Comparison of ENCODE assay signal across 12 cellular contexts in genomic region chr7:150945853-150946825, GRCh38. TPM values are rescaled to one million over a fixed set of nuclear protein-coding genes. Genes with fewer than 3 reads are reported as not detected.
DNase-seq lines count a peak whose midpoint lies in the region; ATAC-seq, FAIRE-seq and TF ChIP-seq lines count a peak whose summit lies in the region.
"Had no signal": no experiment of that assay in that cellular context is flagged by ENCODE, and none has a peak within 500 bp of the region (broad histone marks: within the 10 kb centered on the region; RNA-seq: fewer than 3 reads in every experiment).

No MANE protein-coding gene starts in this region.

- H3K9me3 ChIP-seq in K562 (replicated peaks; ENCODE audit: control insufficient read depth, insufficient read depth, low read depth, low read length) (no peaks in the 10 kb centered on the region), small intestine (ENCODE audit: control insufficient read depth, low read depth) (no peaks in the 10 kb centered on the region)
- H3K9me3 ChIP-seq: mucosa of descending colon had no signal

- no peak for ATAC-seq in K562
- ATAC-seq in GM21526 (IDR thresholded peaks at IDR 0.05; ENCODE audit: low FRiP score, unreplicated experiment), result no peak
- ATAC-seq: mucosa of descending colon had no signal

- H3K9ac ChIP-seq in K562 (ENCODE audit: insufficient read depth in 1 of 2, low read depth in 2 of 2, low read length in 2 of 2), result peak overlapping the region in 1 of 2 experiments; percentile 82; a peak in 2 of 4 replicates

- POLR2A ChIA-PET in K562 (lab: Yijun Ruan, JAX), result interaction anchor here (0.6 to 1.9 kb wide), 8 partner anchors 9 to 242 kb away, joined by 3 to 9 read pairs (median 6); no protein-coding TSS in a partner anchor

- peaks cover 73% of the 10 kb centered on the region for H3K36me3 ChIP-seq in K562 (ENCODE audit: control insufficient read depth, insufficient read depth, low read length)
- H3K36me3 ChIP-seq in small intestine (ENCODE audit: control insufficient read depth in 2 of 2, insufficient read depth in 2 of 2, low read length in 2 of 2), result no peaks in the 10 kb centered on the region

- H3K9me1 ChIP-seq in K562 (ENCODE audit: control insufficient read depth, insufficient read depth, low read length), result peaks cover 9% of the 10 kb centered on the region

- no peak for TF ChIP-seq POLR2A in K562 (conservative IDR thresholded peaks at IDR 0.05)

- FAIRE-seq in K562 (lab: Jason Lieb, UNC) (no peak), small intestine (lab: Jason Lieb, UNC) (no peak)
- FAIRE-seq: GM12892 had no signal

- CTCF ChIA-PET in K562 (lab: Yijun Ruan, JAX; ENCODE audit: low intra/inter-chr PET ratio), result no interaction called here

- H3K27me3 ChIP-seq in K562 (ENCODE audit: control insufficient read depth in 2 of 2, insufficient read depth in 2 of 2, low read length in 2 of 2) (no peaks in the 10 kb centered on the region), small intestine (ENCODE audit: control insufficient read depth in 2 of 2, insufficient read depth in 2 of 2, low read length in 2 of 2) (peaks cover 0 to 7% of the 10 kb centered on the region in 2 donors)

- H3K4me3 ChIP-seq in K562, result no peak overlapping the region
- no peak overlapping the region for H3K4me3 ChIP-seq in small intestine (ENCODE audit: low read depth in 1 of 2, low read length in 2 of 2)
- H3K4me3 ChIP-seq: mucosa of descending colon had no signal

- TF ChIP-seq EP300 in K562 (IDR thresholded peaks at IDR 0.05; ENCODE audit: low read length), result no peak

- H4K20me1 ChIP-seq in K562 (replicated peaks; ENCODE audit: control insufficient read depth, insufficient read depth, low read length), result peaks cover 8% of the 10 kb centered on the region; the same call in 1 of the 2 replicates

- TF ChIP-seq RAD21 in K562 (CRISPR knock-in tag; conservative IDR thresholded peaks at IDR 0.05 in 1 of 2, IDR thresholded peaks at IDR 0.05 in 1 of 2), result no peak

- H3K27ac ChIP-seq in K562 (ENCODE audit: extremely low read depth, low read depth, low read length), result 0 out of 3 replicates have a peak overlapping the region, but pooled peaks have one; percentile 32
- H3K27ac ChIP-seq in small intestine (ENCODE audit: low read depth in 1 of 2, low read length in 1 of 2), result no peak overlapping the region

- no peak for TF ChIP-seq CTCF in K562 (IDR thresholded peaks at IDR 0.05 in 2 of 3, conservative IDR thresholded peaks at IDR 0.05 in 1 of 3; ENCODE audit: insufficient read depth in 2 of 3, low read depth in 1 of 3, low read length in 3 of 3)

- intact Hi-C loops in K562 (cut with micrococcal nuclease), result no loop called here
- intact Hi-C loops in posterior cingulate gyrus (cut with DNase I), result no loop called here

- WGBS in K562 (ENCODE audit: insufficient coverage, low coverage, missing lambda C conversion rate), result 92% methylated on average over 24 of the region's 29 CpGs
- WGBS in small intestine, 3 donors, result 81 to 87% (median 85%) methylated on average over 29 of the region's 29 CpGs

- peaks cover 32% of the 10 kb centered on the region for H3K79me2 ChIP-seq in K562 (ENCODE audit: control insufficient read depth, insufficient read depth, low read length)

- peaks cover 36 to 90% of the 10 kb centered on the region in 2 experiments for H3K4me1 ChIP-seq in K562 (replicated peaks in 1 of 2; ENCODE audit: control insufficient read depth in 2 of 2, insufficient read depth in 2 of 2, low read length in 2 of 2)
- H3K4me1 ChIP-seq in small intestine (ENCODE audit: control insufficient read depth in 2 of 2, insufficient read depth in 1 of 2, low read depth in 1 of 2, low read length in 1 of 2), result no peaks in the 10 kb centered on the region

- H2AFZ ChIP-seq in K562 (ENCODE audit: low read depth, low read length), result no peak overlapping the region

- no TSS peak for BruUV-seq in K562 (replicated peaks; lab: Mats Ljungman, UMichigan)

- DNase-seq in Daoy (ENCODE audit: low read depth) (peak; percentile 50), K562 (ENCODE audit: extremely low read depth in 1 of 4, low spot score in 3 of 4) (no peak), hippocampal formation (lab: John Stamatoyannopoulos, UW) (peak; percentile 34 to 38), posterior cingulate gyrus (peak; percentile 48 to 98 (median 80)), EL (no peak), small intestine (no peak), NCI-H187 treated with DMSO at 0.1 percent for 48 hours (lab: John Stamatoyannopoulos, UW) (no peak)
- DNase-seq: activated CD4-positive, alpha-beta T cell treated with anti-CD3 and anti-CD28 coated beads, Interleukin-2, amount 10 ng/mL, durations not matched to agents 24 days and 14 days; NCI-H1105 had no signal

- in situ Hi-C loops in K562 (cut with MboI), result no loop called here

- H3K4me2 ChIP-seq in K562 (ENCODE audit: insufficient read depth, low read length), result no peak overlapping the region

TF ChIP-seq in K562, 482 proteins besides CTCF, POLR2A, EP300 and RAD21 (continues in another document):
- no peak for TF ChIP-seq ARNT (IDR thresholded peaks at IDR 0.05)
- TF ChIP-seq EGR1 (conservative IDR thresholded peaks at IDR 0.05), result 0 out of 2 replicates have a peak, but pooled peaks have one; percentile 38
- TF ChIP-seq SIN3A (IDR thresholded peaks at IDR 0.05; ENCODE audit: borderline replicate concordance in 2 of 2, control insufficient read depth in 1 of 2, low read depth in 2 of 2, low read length in 2 of 2), result no peak
- no peak for TF ChIP-seq ZNF408 (CRISPR knock-in tag; IDR thresholded peaks at IDR 0.05; ENCODE audit: low read depth)
- TF ChIP-seq THRAP3 (IDR thresholded peaks at IDR 0.05; ENCODE audit: borderline replicate concordance), result no peak
- TF ChIP-seq, protein P1, sequence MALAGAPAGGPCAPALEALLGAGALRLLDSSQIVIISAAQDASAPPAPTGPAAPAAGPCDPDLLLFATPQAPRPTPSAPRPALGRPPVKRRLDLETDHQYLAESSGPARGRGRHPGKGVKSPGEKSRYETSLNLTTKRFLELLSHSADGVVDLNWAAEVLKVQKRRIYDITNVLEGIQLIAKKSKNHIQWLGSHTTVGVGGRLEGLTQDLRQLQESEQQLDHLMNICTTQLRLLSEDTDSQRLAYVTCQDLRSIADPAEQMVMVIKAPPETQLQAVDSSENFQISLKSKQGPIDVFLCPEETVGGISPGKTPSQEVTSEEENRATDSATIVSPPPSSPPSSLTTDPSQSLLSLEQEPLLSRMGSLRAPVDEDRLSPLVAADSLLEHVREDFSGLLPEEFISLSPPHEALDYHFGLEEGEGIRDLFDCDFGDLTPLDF (CRISPR knock-in tag; IDR thresholded peaks at IDR 0.05), result no peak
- TF ChIP-seq DMBX1 (CRISPR knock-in tag; IDR thresholded peaks at IDR 0.05; ENCODE audit: borderline replicate concordance), result no peak
- TF ChIP-seq PPARD (CRISPR knock-in tag; IDR thresholded peaks at IDR 0.05), result no peak
- TF ChIP-seq SOX6 (IDR thresholded peaks at IDR 0.05), result no peak
- 0 out of 2 replicates have a peak, but pooled peaks have one; percentile 0 for TF ChIP-seq ZBTB7A (IDR thresholded peaks at IDR 0.05; ENCODE audit: borderline replicate concordance, control insufficient read depth, low read depth, low read length)
- 0 out of 2 replicates have a peak, but pooled peaks have one; percentile 71 for TF ChIP-seq ZNF263 (CRISPR knock-in tag; IDR thresholded peaks at IDR 0.05; ENCODE audit: borderline replicate concordance)
- peak; percentile 65; the same call in 1 of the 2 replicates for TF ChIP-seq POLR2G (IDR thresholded peaks at IDR 0.05; ENCODE audit: low read depth, low read length)

RNA-seq across cellular contexts. Expression of gene KCNH2, which starts 32.0 kb away (rescaled TPM):
- 0.80 and 1.3 TPM in 2 replicates for total RNA-seq in Daoy (2014; rRNA removed; shearing (Covaris generic))
- 101 and 344 TPM in 2 replicates for total RNA-seq in K562 (2011; cell fraction: chromatin; rRNA removed; ENCODE audit: low replicate concordance)
- 421 and 427 TPM in 2 replicates for total RNA-seq in K562 (2011; cell fraction: nucleolus; rRNA removed)
- 291 and 342 TPM in 2 replicates for total RNA-seq in K562 (2011; cell fraction: nucleoplasm; rRNA removed)
- total RNA-seq in K562 (2014; rRNA removed) (326 and 470 TPM in 2 replicates), K562 (2014; rRNA removed; fragmentation: Illumina TruSeq; extraction: Trizol) (63.4 and 97.8 TPM in 2 replicates), K562 (2015; rRNA removed; fragmentation: Illumina TruSeq; extraction: Trizol) (215 and 218 TPM in 2 replicates), K562 (2021) (368 and 385 TPM in 2 replicates)
- polyA plus RNA-seq in K562 (2011; rRNA removed) (125 and 154 TPM in 2 replicates), K562 (2014; fragmentation: Illumina TruSeq; extraction: Trizol) (222 and 298 TPM in 2 replicates), K562 (2014; fragmentation: Nextera tagmentation; extraction: Ambion mirVana) (10 to 100 TPM; 18.1 to 29.0 TPM), K562 (2014; rRNA removed) (251 and 295 TPM in 2 replicates), small intestine (1 to 10 TPM in 2 of 3 donors, not detected in 1; 2.4 to 5.7 TPM)
- polyA plus RNA-seq in K562 (2011; cell fraction: cytosol; rRNA removed), result 184 and 684 TPM in 2 replicates
- 202 and 446 TPM in 2 replicates for polyA plus RNA-seq in K562 (2011; cell fraction: nucleus; rRNA removed)
- 270 and 304 TPM in 2 replicates for polyA plus RNA-seq in K562 (2012)
- polyA minus RNA-seq in K562 (2011; rRNA and poly(A)+ RNA removed), result 46.2 and 123 TPM in 2 replicates
- polyA minus RNA-seq in K562 (2011; cell fraction: cytosol; rRNA and poly(A)+ RNA removed), result 133 and 200 TPM in 2 replicates
- polyA minus RNA-seq in K562 (2011; cell fraction: nucleus; rRNA and poly(A)+ RNA removed), result 111 and 144 TPM in 2 replicates

RNA-seq across cellular contexts. Expression of gene NOS3, which starts 44.7 kb away (rescaled TPM):
- total RNA-seq in Daoy (2014; rRNA removed; shearing (Covaris generic)), result 0.39 and 0.46 TPM in 2 replicates
- total RNA-seq in K562 (2011; cell fraction: chromatin; rRNA removed; ENCODE audit: low replicate concordance), result 17.7 and 69.8 TPM in 2 replicates
- 82.0 and 87.6 TPM in 2 replicates for total RNA-seq in K562 (2011; cell fraction: nucleolus; rRNA removed)
- total RNA-seq in K562 (2011; cell fraction: nucleoplasm; rRNA removed), result 40.3 and 46.6 TPM in 2 replicates
- total RNA-seq in K562 (2014; rRNA removed) (121 and 170 TPM in 2 replicates), K562 (2014; rRNA removed; fragmentation: Illumina TruSeq; extraction: Trizol) (3.1 and 4.3 TPM in 2 replicates), K562 (2015; rRNA removed; fragmentation: Illumina TruSeq; extraction: Trizol) (43.2 and 45.8 TPM in 2 replicates), K562 (2021) (111 and 124 TPM in 2 replicates)
- polyA plus RNA-seq in K562 (2011; rRNA removed) (23.6 and 47.3 TPM in 2 replicates), K562 (2014; fragmentation: Illumina TruSeq; extraction: Trizol) (23.6 and 88.1 TPM in 2 replicates), K562 (2014; fragmentation: Nextera tagmentation; extraction: Ambion mirVana) (1 to 10 TPM; 1.1 to 2.9 TPM), K562 (2014; rRNA removed) (102 and 118 TPM in 2 replicates), small intestine (10 to 100 TPM in 1 of 3 donors, under 1 TPM in 2; 0.45 to 14.7 (median 0.54) TPM)
- 58.9 and 221 TPM in 2 replicates for polyA plus RNA-seq in K562 (2011; cell fraction: cytosol; rRNA removed)
- polyA plus RNA-seq in K562 (2011; cell fraction: nucleus; rRNA removed), result 50.4 and 106 TPM in 2 replicates
- 87.2 and 107 TPM in 2 replicates for polyA plus RNA-seq in K562 (2012)
- 11.7 and 21.2 TPM in 2 replicates for polyA minus RNA-seq in K562 (2011; rRNA and poly(A)+ RNA removed)
- 65.3 and 77.5 TPM in 2 replicates for polyA minus RNA-seq in K562 (2011; cell fraction: cytosol; rRNA and poly(A)+ RNA removed)
- 35.9 and 37.0 TPM in 2 replicates for polyA minus RNA-seq in K562 (2011; cell fraction: nucleus; rRNA and poly(A)+ RNA removed)

Comparison
In these comparisons a context has a peak if more than half of its experiments do, and no peak if none do; other contexts are left out.
1. DNase-seq: peak in Daoy (single experiment), hippocampal formation (2 of 2) and posterior cingulate gyrus (10 of 10); none in K562 (0 of 4), EL (single experiment), small intestine (single experiment) and NCI-H187 treated with DMSO at 0.1 percent for 48 hours (single experiment).
2. RNA of gene KCNH2, which starts 32.0 kb away (total RNA-seq): 63.4 to 470 TPM in K562; 0.80 to 1.3 TPM in Daoy; every median in the first group is over 10 times any median in the second.